8 cellular contexts compared by ENCODE assay signal in genomic region chr12:20367731-20368652, GRCh38. TPM values are rescaled to one million over a fixed set of nuclear protein-coding genes. Genes with fewer than 3 reads are reported as not detected.
DNase-seq lines count a peak whose midpoint lies in the region; ATAC-seq and TF ChIP-seq lines count a peak whose summit lies in the region.

PDE3A (plus strand) TSS chr12:20368537; CDS start chr12:20369285, 748 bp downstream.

- H3K4me3 ChIP-seq in neural cell (ENCODE audit: low read length) = peak within 1 kb of the TSS; percentile 82

- H3K4me2 ChIP-seq in neural cell (ENCODE audit: low read length) = peak within 1 kb of the TSS; percentile 87

- TF ChIP-seq CTCF in neural cell (IDR thresholded peaks at IDR 0.05; ENCODE audit: poor library complexity, severe bottlenecking) = no peak

- no peaks in the 10 kb centered on the region for H3K36me3 ChIP-seq in neural cell (ENCODE audit: insufficient read depth, low read length)

- H3K9ac ChIP-seq in neural cell (ENCODE audit: low read length) = peak within 1 kb of the TSS; percentile 46

- no peak for ATAC-seq in activated T-helper 17 cell treated with anti-CD3 and anti-CD28 coated beads, Interleukin-2, amount 50 U/mL, for 72 hours (replicated peaks)
- no peak for ATAC-seq in GM18868 (IDR thresholded peaks at IDR 0.05; ENCODE audit: unreplicated experiment)

- peak in 9 of 14 donors; percentile 22 to 83 (median 46) for DNase-seq in C1 segment of cervical spinal cord (lab: John Stamatoyannopoulos, UW)
- peak; percentile 86 for DNase-seq in HuH-7 (ENCODE audit: low spot score)
- peak; percentile 62 for DNase-seq in glomerular visceral epithelial cell (ENCODE audit: extremely low spot score)
- DNase-seq in stimulated activated naive CD4-positive, alpha-beta T cell (lab: John Stamatoyannopoulos, UW) = no peak
- DNase-seq in central memory CD4-positive, alpha-beta T cell = no peak

- TF ChIP-seq EP300 in neural cell (conservative IDR thresholded peaks at IDR 0.05; ENCODE audit: poor library complexity, severe bottlenecking) = no peak

- no peaks in the 10 kb centered on the region for H4K20me1 ChIP-seq in neural cell (ENCODE audit: insufficient read depth)

- no peaks in the 10 kb centered on the region for H3K4me1 Mint-ChIP-seq in activated T-helper 17 cell treated with anti-CD3 and anti-CD28 coated beads, Interleukin-2, amount 50 U/mL, for 72 hours

- no peaks in the 10 kb centered on the region for H3K9me2 ChIP-seq in neural cell (ENCODE audit: insufficient read depth, low read length)

- H3K27ac Mint-ChIP-seq in activated T-helper 17 cell treated with anti-CD3 and anti-CD28 coated beads, Interleukin-2, amount 50 U/mL, for 72 hours = no peak within 1 kb of the TSS

- peak; percentile 17 for TF ChIP-seq RAD21 in neural cell (conservative IDR thresholded peaks at IDR 0.05)

- peaks cover 37% of the 10 kb centered on the region for H3K27me3 Mint-ChIP-seq in activated T-helper 17 cell treated with anti-CD3 and anti-CD28 coated beads, Interleukin-2, amount 50 U/mL, for 72 hours

- no peaks in the 10 kb centered on the region for H3K9me3 ChIP-seq in neural cell (ENCODE audit: low read length)

- no peaks in the 10 kb centered on the region for H3F3A ChIP-seq in neural cell (ENCODE audit: insufficient read depth, low read length, poor library complexity, severe bottlenecking)

- H3K27me3 ChIP-seq in neural cell (ENCODE audit: insufficient read depth, low read depth, low read length) = peaks cover 22% of the 10 kb centered on the region

- H3K79me2 ChIP-seq in neural cell (replicated peaks; ENCODE audit: insufficient read depth, low read length) = no peaks in the 10 kb centered on the region

- peak within 1 kb of the TSS; percentile 23 for H3K4me3 Mint-ChIP-seq in activated T-helper 17 cell treated with anti-CD3 and anti-CD28 coated beads, Interleukin-2, amount 50 U/mL, for 72 hours

- H3K27ac ChIP-seq in neural cell (ENCODE audit: low read length) = peak within 1 kb of the TSS; percentile 50

- H3K9me3 Mint-ChIP-seq in activated T-helper 17 cell treated with anti-CD3 and anti-CD28 coated beads, Interleukin-2, amount 50 U/mL, for 72 hours = peaks cover 3% of the 10 kb centered on the region

- no peaks in the 10 kb centered on the region for H3K36me3 Mint-ChIP-seq in activated T-helper 17 cell treated with anti-CD3 and anti-CD28 coated beads, Interleukin-2, amount 50 U/mL, for 72 hours (ENCODE audit: low read depth)

- peak within 1 kb of the TSS; percentile 53 for H2AFZ ChIP-seq in neural cell (ENCODE audit: low read depth, low read length)

TF ChIP-seq in neural cell, 6 proteins besides CTCF, POLR2A, EP300 and RAD21:
- no peak for TF ChIP-seq MXI1 (conservative IDR thresholded peaks at IDR 0.05; ENCODE audit: poor library complexity, severe bottlenecking)
- peak; percentile 13 for TF ChIP-seq SMC3 (conservative IDR thresholded peaks at IDR 0.05; ENCODE audit: poor library complexity)
TF ChIP-seq in neural cell: peak in this region for 1.

RNA-seq across cellular contexts. Expression of gene PDE3A, which starts in this region (rescaled TPM):
- total RNA-seq in activated T-helper 17 cell treated with anti-CD3 and anti-CD28 coated beads, Interleukin-2, amount 50 U/mL, for 72 hours = not detected
- polyA plus RNA-seq in neural cell = 0.56 and 0.94 TPM in 2 replicates
- 3.2 TPM in 2 replicates for polyA minus RNA-seq in neural cell

Comparison
In these comparisons a context has a peak if more than half of its experiments do, and no peak if none do; other contexts are left out.
1. DNase-seq: peak in C1 segment of cervical spinal cord (9 of 14), HuH-7 (single experiment) and glomerular visceral epithelial cell (single experiment); none in stimulated activated naive CD4-positive, alpha-beta T cell (0 of 6) and central memory CD4-positive, alpha-beta T cell (single experiment).